In the genomic region with DNA sequence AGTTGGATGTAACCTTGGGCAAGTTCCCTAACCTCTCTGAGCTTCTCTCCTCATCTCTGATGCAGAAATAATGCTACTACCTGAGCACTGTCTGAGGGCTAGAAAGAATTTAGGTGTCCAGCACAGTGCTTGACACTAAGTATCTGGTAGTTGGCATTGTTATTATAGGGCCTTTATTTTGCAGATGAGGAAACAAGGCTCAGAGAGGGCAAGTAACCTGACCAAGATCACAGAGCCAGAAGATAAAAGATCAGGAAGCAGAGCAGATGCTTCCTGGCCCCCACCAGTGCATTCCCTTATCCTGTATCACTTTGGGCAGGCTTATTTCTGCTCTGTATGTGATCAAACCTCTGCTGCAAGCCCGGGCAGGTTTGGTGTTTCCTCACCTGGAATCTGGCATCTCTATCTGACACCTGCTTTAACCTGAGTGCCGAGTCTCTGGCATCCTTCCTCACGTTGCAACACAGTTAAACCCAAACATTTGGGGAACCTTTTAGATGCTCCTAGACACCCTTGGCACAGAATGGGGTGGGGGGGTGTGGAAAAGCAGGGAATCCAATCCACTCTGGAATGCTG, we compare ENCODE assay signal across 8 cellular contexts.
A peak's percentile ranks its signal among the peaks of the same experiment; 100 is the strongest.
DNase-seq lines count a peak whose midpoint lies in the region; ATAC-seq, FAIRE-seq and TF ChIP-seq lines count a peak whose summit lies in the region.

No MANE protein-coding gene starts in this region.

- FAIRE-seq in pancreas (lab: Jason Lieb, UNC) = no peak

- H3K4me1 ChIP-seq in thyroid gland (peaks cover 0 to 4% of the 10 kb centered on the region in 2 donors), pancreas (no peaks in the 10 kb centered on the region), heart left ventricle (peaks cover 0 to 10% (median 0%) of the 10 kb centered on the region in 12 donors)

- H3K9me3 ChIP-seq in thyroid gland (no peaks in the 10 kb centered on the region), pancreas (no peaks in the 10 kb centered on the region), heart left ventricle (no peaks in the 10 kb centered on the region)

- no peaks in the 10 kb centered on the region for H3K27me3 ChIP-seq in thyroid gland
- no peaks in the 10 kb centered on the region for H3K27me3 ChIP-seq in pancreas
- no peaks in the 10 kb centered on the region for H3K27me3 ChIP-seq in heart left ventricle

- H3K36me3 ChIP-seq in thyroid gland = no peaks in the 10 kb centered on the region
- H3K36me3 ChIP-seq in pancreas = no peaks in the 10 kb centered on the region
- no peaks in the 10 kb centered on the region for H3K36me3 ChIP-seq in heart left ventricle

- intact Hi-C loops in thyroid gland (cut with DNase I) (no loop called here), pancreas (cut with DNase I) (no loop called here), heart left ventricle (cut with DNase I) (loop anchor here in 5 of 10 donors (2.0 to 10.0 kb wide), 6 partner anchors 29 to 389 kb away; a partner anchor contains a TSS)

- TF ChIP-seq POLR2A in thyroid gland (IDR thresholded peaks at IDR 0.05) (no peak), heart left ventricle (IDR thresholded peaks at IDR 0.05) (no peak)

- no peak overlapping the region for H3K27ac Mint-ChIP-seq in stimulated activated naive CD8-positive, alpha-beta T cell treated with anti-CD3 and anti-CD28 coated beads, Interleukin-15, Interleukin-2, amounts not matched to agents 100 ng/mL and 50 ng/mL, for 24 hours
- H3K27ac Mint-ChIP-seq in WTC11 = no peak overlapping the region

- CTCF ChIA-PET in WTC11 (lab: Charles Lee) = interaction anchor here (0.8 to 2.7 kb wide), 20 partner anchors 8 to 245 kb away, joined by 3 to 50 read pairs (median 6); a partner anchor contains a TSS

- DNase-seq in stimulated activated naive CD8-positive, alpha-beta T cell treated with anti-CD3 and anti-CD28 coated beads, Interleukin-15, Interleukin-2, amounts not matched to agents 100 U/mL and 50 U/mL, for 24 hours = no peak
- DNase-seq in WTC11 (ENCODE audit: low spot score) (no peak), islet precursor cell (peak; percentile 54), DMS 273 (lab: John Stamatoyannopoulos, UW; ENCODE audit: unreplicated experiment) (no peak), thyroid gland (no peak), pancreas (no peak), heart left ventricle (no peak)

- TF ChIP-seq CTCF in WTC11 (IDR thresholded peaks at IDR 0.05) (no peak), thyroid gland (IDR thresholded peaks at IDR 0.05) (no peak), pancreas (IDR thresholded peaks at IDR 0.05) (no peak), heart left ventricle (IDR thresholded peaks at IDR 0.05) (no peak)

- peak overlapping the region; percentile 87 for H3K4me3 Mint-ChIP-seq in stimulated activated naive CD8-positive, alpha-beta T cell treated with anti-CD3 and anti-CD28 coated beads, Interleukin-15, Interleukin-2, amounts not matched to agents 100 ng/mL and 50 ng/mL, for 24 hours
- H3K4me3 Mint-ChIP-seq in WTC11 = peak overlapping the region; percentile 86

- H3K27me3 Mint-ChIP-seq in stimulated activated naive CD8-positive, alpha-beta T cell treated with anti-CD3 and anti-CD28 coated beads, Interleukin-15, Interleukin-2, amounts not matched to agents 100 ng/mL and 50 ng/mL, for 24 hours = no peaks in the 10 kb centered on the region
- peaks cover 12% of the 10 kb centered on the region for H3K27me3 Mint-ChIP-seq in WTC11 (ENCODE audit: low read depth)

- 71 to 78% methylated on average over 3 of the region's 3 CpGs for WGBS in thyroid gland, 2 donors
- WGBS in pancreas, 2 donors = 36 to 39% methylated on average over 3 of the region's 3 CpGs
- 52 to 72% (median 60%) methylated on average over 3 of the region's 3 CpGs for WGBS in heart left ventricle, 4 donors

- H3K4me3 ChIP-seq in thyroid gland (replicated peaks in 1 of 3) (no peak overlapping the region), pancreas (no peak overlapping the region), heart left ventricle (peak overlapping the region in 4 of 12 donors; percentile 58 to 69 (median 62))

- ATAC-seq in stimulated activated naive CD8-positive, alpha-beta T cell treated with anti-CD3 and anti-CD28 coated beads, Interleukin-15, Interleukin-2, amounts not matched to agents 100 U/mL and 50 U/mL, for 24 hours = no peak
- ATAC-seq in WTC11 (no peak), pancreas (no peak), heart left ventricle (no peak)

- POLR2A ChIA-PET in WTC11 (lab: Charles Lee) = interaction anchor here (0.6 kb wide), 1 partner anchor 239 kb away, joined by 5 read pairs; no protein-coding TSS in a partner anchor

- H3K36me3 Mint-ChIP-seq in stimulated activated naive CD8-positive, alpha-beta T cell treated with anti-CD3 and anti-CD28 coated beads, Interleukin-15, Interleukin-2, amounts not matched to agents 100 ng/mL and 50 ng/mL, for 24 hours (ENCODE audit: low read depth) = no peaks in the 10 kb centered on the region
- H3K36me3 Mint-ChIP-seq in WTC11 = no peaks in the 10 kb centered on the region

- H3K27ac ChIP-seq in thyroid gland (no peak overlapping the region), pancreas (peak overlapping the region in 1 of 4 donors; percentile 33), heart left ventricle (no peak overlapping the region)

- H3K9me3 Mint-ChIP-seq in stimulated activated naive CD8-positive, alpha-beta T cell treated with anti-CD3 and anti-CD28 coated beads, Interleukin-15, Interleukin-2, amounts not matched to agents 100 ng/mL and 50 ng/mL, for 24 hours = peaks cover 2% of the 10 kb centered on the region
- H3K9me3 Mint-ChIP-seq in WTC11 = no peaks in the 10 kb centered on the region

- peaks cover 17% of the 10 kb centered on the region for H3K4me1 Mint-ChIP-seq in stimulated activated naive CD8-positive, alpha-beta T cell treated with anti-CD3 and anti-CD28 coated beads, Interleukin-15, Interleukin-2, amounts not matched to agents 100 ng/mL and 50 ng/mL, for 24 hours (ENCODE audit: low read depth)
- H3K4me1 Mint-ChIP-seq in WTC11 = peaks cover 14% of the 10 kb centered on the region

TF ChIP-seq in WTC11, 78 proteins besides CTCF, POLR2A, EP300 and RAD21 (continues in another document):
- TF ChIP-seq, protein P1, sequence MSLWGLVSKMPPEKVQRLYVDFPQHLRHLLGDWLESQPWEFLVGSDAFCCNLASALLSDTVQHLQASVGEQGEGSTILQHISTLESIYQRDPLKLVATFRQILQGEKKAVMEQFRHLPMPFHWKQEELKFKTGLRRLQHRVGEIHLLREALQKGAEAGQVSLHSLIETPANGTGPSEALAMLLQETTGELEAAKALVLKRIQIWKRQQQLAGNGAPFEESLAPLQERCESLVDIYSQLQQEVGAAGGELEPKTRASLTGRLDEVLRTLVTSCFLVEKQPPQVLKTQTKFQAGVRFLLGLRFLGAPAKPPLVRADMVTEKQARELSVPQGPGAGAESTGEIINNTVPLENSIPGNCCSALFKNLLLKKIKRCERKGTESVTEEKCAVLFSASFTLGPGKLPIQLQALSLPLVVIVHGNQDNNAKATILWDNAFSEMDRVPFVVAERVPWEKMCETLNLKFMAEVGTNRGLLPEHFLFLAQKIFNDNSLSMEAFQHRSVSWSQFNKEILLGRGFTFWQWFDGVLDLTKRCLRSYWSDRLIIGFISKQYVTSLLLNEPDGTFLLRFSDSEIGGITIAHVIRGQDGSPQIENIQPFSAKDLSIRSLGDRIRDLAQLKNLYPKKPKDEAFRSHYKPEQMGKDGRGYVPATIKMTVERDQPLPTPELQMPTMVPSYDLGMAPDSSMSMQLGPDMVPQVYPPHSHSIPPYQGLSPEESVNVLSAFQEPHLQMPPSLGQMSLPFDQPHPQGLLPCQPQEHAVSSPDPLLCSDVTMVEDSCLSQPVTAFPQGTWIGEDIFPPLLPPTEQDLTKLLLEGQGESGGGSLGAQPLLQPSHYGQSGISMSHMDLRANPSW (CRISPR knock-in tag; conservative IDR thresholded peaks at IDR 0.05; ENCODE audit: low read depth) = no peak
- TF ChIP-seq CREB1 (CRISPR knock-in tag; IDR thresholded peaks at IDR 0.05) (no peak), NR3C1 (CRISPR knock-in tag; conservative IDR thresholded peaks at IDR 0.05; ENCODE audit: low read depth) (no peak), RELA (CRISPR knock-in tag; IDR thresholded peaks at IDR 0.05; ENCODE audit: borderline replicate concordance) (no peak), GTF2I (CRISPR knock-in tag; conservative IDR thresholded peaks at IDR 0.05) (no peak), ZNF219 (CRISPR knock-in tag; IDR thresholded peaks at IDR 0.05; ENCODE audit: borderline replicate concordance) (no peak)
- TF ChIP-seq, protein P2, sequence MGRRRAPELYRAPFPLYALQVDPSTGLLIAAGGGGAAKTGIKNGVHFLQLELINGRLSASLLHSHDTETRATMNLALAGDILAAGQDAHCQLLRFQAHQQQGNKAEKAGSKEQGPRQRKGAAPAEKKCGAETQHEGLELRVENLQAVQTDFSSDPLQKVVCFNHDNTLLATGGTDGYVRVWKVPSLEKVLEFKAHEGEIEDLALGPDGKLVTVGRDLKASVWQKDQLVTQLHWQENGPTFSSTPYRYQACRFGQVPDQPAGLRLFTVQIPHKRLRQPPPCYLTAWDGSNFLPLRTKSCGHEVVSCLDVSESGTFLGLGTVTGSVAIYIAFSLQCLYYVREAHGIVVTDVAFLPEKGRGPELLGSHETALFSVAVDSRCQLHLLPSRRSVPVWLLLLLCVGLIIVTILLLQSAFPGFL (CRISPR knock-in tag; IDR thresholded peaks at IDR 0.05; ENCODE audit: borderline replicate concordance) = no peak
- TF ChIP-seq, protein P3, sequence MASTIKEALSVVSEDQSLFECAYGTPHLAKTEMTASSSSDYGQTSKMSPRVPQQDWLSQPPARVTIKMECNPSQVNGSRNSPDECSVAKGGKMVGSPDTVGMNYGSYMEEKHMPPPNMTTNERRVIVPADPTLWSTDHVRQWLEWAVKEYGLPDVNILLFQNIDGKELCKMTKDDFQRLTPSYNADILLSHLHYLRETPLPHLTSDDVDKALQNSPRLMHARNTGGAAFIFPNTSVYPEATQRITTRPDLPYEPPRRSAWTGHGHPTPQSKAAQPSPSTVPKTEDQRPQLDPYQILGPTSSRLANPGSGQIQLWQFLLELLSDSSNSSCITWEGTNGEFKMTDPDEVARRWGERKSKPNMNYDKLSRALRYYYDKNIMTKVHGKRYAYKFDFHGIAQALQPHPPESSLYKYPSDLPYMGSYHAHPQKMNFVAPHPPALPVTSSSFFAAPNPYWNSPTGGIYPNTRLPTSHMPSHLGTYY (CRISPR knock-in tag; IDR thresholded peaks at IDR 0.05) = no peak
- TF ChIP-seq, protein P4, sequence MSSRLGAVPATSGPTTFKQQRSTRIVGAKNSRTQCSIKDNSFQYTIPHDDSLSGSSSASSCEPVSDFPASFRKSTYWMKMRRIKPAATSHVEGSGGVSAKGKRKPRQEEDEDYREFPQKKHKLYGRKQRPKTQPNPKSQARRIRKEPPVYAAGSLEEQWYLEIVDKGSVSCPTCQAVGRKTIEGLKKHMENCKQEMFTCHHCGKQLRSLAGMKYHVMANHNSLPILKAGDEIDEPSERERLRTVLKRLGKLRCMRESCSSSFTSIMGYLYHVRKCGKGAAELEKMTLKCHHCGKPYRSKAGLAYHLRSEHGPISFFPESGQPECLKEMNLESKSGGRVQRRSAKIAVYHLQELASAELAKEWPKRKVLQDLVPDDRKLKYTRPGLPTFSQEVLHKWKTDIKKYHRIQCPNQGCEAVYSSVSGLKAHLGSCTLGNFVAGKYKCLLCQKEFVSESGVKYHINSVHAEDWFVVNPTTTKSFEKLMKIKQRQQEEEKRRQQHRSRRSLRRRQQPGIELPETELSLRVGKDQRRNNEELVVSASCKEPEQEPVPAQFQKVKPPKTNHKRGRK (CRISPR knock-in tag; IDR thresholded peaks at IDR 0.05; ENCODE audit: borderline replicate concordance) = no peak
